ENCODE assay signal across 9 cellular contexts in the genomic region with DNA sequence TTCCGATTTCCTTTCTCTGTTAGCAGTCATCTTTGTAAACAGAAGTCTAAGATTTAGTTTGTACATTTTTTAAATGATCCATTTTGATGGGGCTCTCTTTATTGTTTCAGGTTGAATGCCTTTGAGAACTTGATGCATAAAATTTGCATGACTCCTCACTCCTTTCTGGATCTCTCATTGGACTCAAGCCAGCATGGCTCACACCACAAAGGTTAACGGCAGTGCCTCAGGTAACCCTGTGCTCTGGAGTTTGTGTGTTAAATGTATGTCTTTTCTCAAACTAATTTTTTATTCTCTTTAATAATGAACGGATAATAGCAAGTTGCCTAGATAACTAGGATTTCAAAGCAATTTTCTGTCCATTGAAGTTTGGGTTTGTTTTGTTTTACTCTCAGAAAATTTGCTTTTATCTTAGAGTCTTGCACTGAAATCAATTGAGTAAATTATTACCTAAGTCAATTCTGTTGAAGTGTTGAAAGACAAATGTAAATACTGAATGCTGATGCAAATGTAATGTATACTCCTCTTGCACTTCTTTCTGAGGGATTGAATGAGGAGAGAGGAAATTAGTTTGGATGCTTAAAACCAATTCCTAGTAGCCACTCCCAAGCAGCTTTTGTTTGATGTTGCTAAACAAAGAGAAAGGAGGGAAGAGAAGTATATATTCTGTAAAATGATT.
A peak's percentile ranks its signal among the peaks of the same experiment; 100 is the strongest.
DNase-seq lines count a peak whose midpoint lies in the region; FAIRE-seq and TF ChIP-seq lines count a peak whose summit lies in the region.
"Had no signal": no experiment of that assay in that cellular context is flagged by ENCODE, and none has a peak within 500 bp of the region (broad histone marks: within the 10 kb centered on the region; RNA-seq: fewer than 3 reads in every experiment).

No MANE protein-coding gene starts in this region.

- H3K27me3 ChIP-seq in BLaER1 treated with 17β-estradiol and CSF1 and Interleukin-3, amounts not matched to agents 10 nM and 100 nM: no peaks in the 10 kb centered on the region
- no peaks in the 10 kb centered on the region for H3K27me3 ChIP-seq in colonic mucosa
- no peaks in the 10 kb centered on the region for H3K27me3 ChIP-seq in adrenal gland

- H3K4me1 Mint-ChIP-seq in IgD-negative memory B cell: peaks cover 4 to 5% (median 5%) of the 10 kb centered on the region in 3 donors
- peaks cover 8% of the 10 kb centered on the region for H3K4me1 Mint-ChIP-seq in dendritic cell treated with granulocyte-macrophage colony-stimulating factor and Interleukin-4, amounts not matched to agents 40 ng/mL and 50 ng/mL, for 4 days (ENCODE audit: low read depth)
- H3K4me1 Mint-ChIP-seq in nephron: peaks cover 23% of the 10 kb centered on the region

- peak overlapping the region; percentile 41 to 71 (median 53); a peak in 18 of 22 replicates for H3K4me2 ChIP-seq in BLaER1 treated with 17β-estradiol and CSF1 and Interleukin-3, amounts not matched to agents 10 nM and 100 nM

- H3K36me3 ChIP-seq in BLaER1 treated with 17β-estradiol and CSF1 and Interleukin-3, amounts not matched to agents 10 nM and 100 nM: no peaks in the 10 kb centered on the region
- H3K36me3 ChIP-seq in colonic mucosa (no peaks in the 10 kb centered on the region), adrenal gland (replicated peaks in 1 of 2) (no peaks in the 10 kb centered on the region)

- H3K9ac ChIP-seq in BLaER1 treated with 17β-estradiol and CSF1 and Interleukin-3, amounts not matched to agents 10 nM and 100 nM: no peak overlapping the region
- H3K9ac ChIP-seq in colonic mucosa (ENCODE audit: low read depth in 2 of 2, low read length in 2 of 2): no peak overlapping the region

- peaks cover 0 to 23% (median 13%) of the 10 kb centered on the region in 10 experiments; a peak in 16 of 20 replicates for H3K4me1 ChIP-seq in BLaER1 treated with 17β-estradiol and CSF1 and Interleukin-3, amounts not matched to agents 10 nM and 100 nM
- no peaks in the 10 kb centered on the region for H3K4me1 ChIP-seq in colonic mucosa
- H3K4me1 ChIP-seq in adrenal gland (replicated peaks in 1 of 2): peaks cover 0 to 17% of the 10 kb centered on the region in 2 donors

- no peak for TF ChIP-seq POLR2A in adrenal gland (IDR thresholded peaks at IDR 0.05)

- 72 to 76% (median 73%) methylated on average over 3 of the region's 3 CpGs for WGBS in adrenal gland, 4 donors

- H3K9me3 ChIP-seq in BLaER1 treated with 17β-estradiol and CSF1 and Interleukin-3, amounts not matched to agents 10 nM and 100 nM (replicated peaks in 1 of 11): no peaks in the 10 kb centered on the region
- no peaks in the 10 kb centered on the region for H3K9me3 ChIP-seq in colonic mucosa
- peaks cover 0 to 5% (median 0%) of the 10 kb centered on the region in 3 donors for H3K9me3 ChIP-seq in adrenal gland (replicated peaks in 1 of 3)

- H3K27ac Mint-ChIP-seq in IgD-negative memory B cell (peak overlapping the region in 1 of 3 donors; percentile 9), nephron (peak overlapping the region; percentile 55 to 82 (median 79))
- H3K27ac Mint-ChIP-seq in dendritic cell treated with granulocyte-macrophage colony-stimulating factor and Interleukin-4, amounts not matched to agents 40 ng/mL and 50 ng/mL, for 4 days: peak overlapping the region; percentile 34

- no peaks in the 10 kb centered on the region for H4K20me1 ChIP-seq in BLaER1 treated with 17β-estradiol and CSF1 and Interleukin-3, amounts not matched to agents 10 nM and 100 nM

- TF ChIP-seq CTCF in nephron (IDR thresholded peaks at IDR 0.05; ENCODE audit: unreplicated experiment in 3 of 3) (no peak), colonic mucosa (IDR thresholded peaks at IDR 0.05) (no peak), adrenal gland (IDR thresholded peaks at IDR 0.05) (no peak)

- no peak for DNase-seq in colonic mucosa
- no peak for DNase-seq in adrenal gland
- no peak for DNase-seq in urothelium cell line (ENCODE audit: low spot score)
- DNase-seq in SIG-M5 (lab: John Stamatoyannopoulos, UW): no peak
- DNase-seq: NCI-H2081 had no signal

- no peak for FAIRE-seq in urothelium cell line (lab: Jason Lieb, UNC)

- no peak overlapping the region for H3K4me3 ChIP-seq in BLaER1 treated with 17β-estradiol and CSF1 and Interleukin-3, amounts not matched to agents 10 nM and 100 nM
- H3K4me3 ChIP-seq in colonic mucosa (no peak overlapping the region), adrenal gland (peak overlapping the region in 1 of 4 donors; percentile 48)

- intact Hi-C loops in dendritic cell treated with granulocyte-macrophage colony-stimulating factor and Interleukin-4, amounts not matched to agents 40 ng/mL and 50 ng/mL, for 4 days (cut with micrococcal nuclease): no loop called here
- intact Hi-C loops in colonic mucosa (cut with DNase I) (no loop called here), adrenal gland (cut with DNase I) (no loop called here)

- H3K27ac ChIP-seq in BLaER1 treated with 17β-estradiol and CSF1 and Interleukin-3, amounts not matched to agents 10 nM and 100 nM: no peak overlapping the region
- H3K27ac ChIP-seq in colonic mucosa: no peak overlapping the region
- peak overlapping the region in 2 of 5 donors; percentile 22 to 59 for H3K27ac ChIP-seq in adrenal gland

- H3K36me3 Mint-ChIP-seq in IgD-negative memory B cell (peaks cover 2% of the 10 kb centered on the region), nephron (ENCODE audit: low read depth) (no peaks in the 10 kb centered on the region)
- H3K36me3 Mint-ChIP-seq in dendritic cell treated with granulocyte-macrophage colony-stimulating factor and Interleukin-4, amounts not matched to agents 40 ng/mL and 50 ng/mL, for 4 days (ENCODE audit: low read depth): no peaks in the 10 kb centered on the region

- H3K9me3 Mint-ChIP-seq in IgD-negative memory B cell: no peaks in the 10 kb centered on the region
- H3K9me3 Mint-ChIP-seq in dendritic cell treated with granulocyte-macrophage colony-stimulating factor and Interleukin-4, amounts not matched to agents 40 ng/mL and 50 ng/mL, for 4 days: no peaks in the 10 kb centered on the region
- H3K9me3 Mint-ChIP-seq in nephron: no peaks in the 10 kb centered on the region

- peaks cover 4% of the 10 kb centered on the region for H3K27me3 Mint-ChIP-seq in IgD-negative memory B cell
- H3K27me3 Mint-ChIP-seq in dendritic cell treated with granulocyte-macrophage colony-stimulating factor and Interleukin-4, amounts not matched to agents 40 ng/mL and 50 ng/mL, for 4 days: no peaks in the 10 kb centered on the region
- no peaks in the 10 kb centered on the region for H3K27me3 Mint-ChIP-seq in nephron (ENCODE audit: low read depth)

- peak overlapping the region in 3 of 4 donors; percentile 3 to 87 (median 85) for H3K4me3 Mint-ChIP-seq in IgD-negative memory B cell
- H3K4me3 Mint-ChIP-seq in dendritic cell treated with granulocyte-macrophage colony-stimulating factor and Interleukin-4, amounts not matched to agents 40 ng/mL and 50 ng/mL, for 4 days: peak overlapping the region; percentile 58
- H3K4me3 Mint-ChIP-seq in nephron: peak overlapping the region in 1 of 3 experiments; percentile 76
